ENCODE assay signal across 23 cellular contexts in genomic region chr12:112375105-112375504, GRCh38. TPM values are rescaled to one million over a fixed set of nuclear protein-coding genes. Genes with fewer than 3 reads are reported as not detected.
A peak's percentile ranks its signal among the peaks of the same experiment; 100 is the strongest.
DNase-seq lines count a peak whose midpoint lies in the region; TF ChIP-seq lines count a peak whose summit lies in the region.
"Had no signal": no experiment of that assay in that cellular context is flagged by ENCODE, and none has a peak within 500 bp of the region (broad histone marks: within the 10 kb centered on the region; RNA-seq: fewer than 3 reads in every experiment).

No MANE protein-coding gene starts in this region.

- H3K27ac ChIP-seq in OCI-LY7 (ENCODE audit: low read depth, low read length, poor library complexity, severe bottlenecking) = no peak overlapping the region
- no peak overlapping the region for H3K27ac ChIP-seq in CD4-positive, alpha-beta memory T cell (ENCODE audit: low read depth, low read length)
- H3K27ac ChIP-seq: BLaER1 treated with 17β-estradiol and CSF1 and Interleukin-3, amounts not matched to agents 10 nM and 100 nM; hepatocyte; thoracic aorta had no signal

- H3K36me3 ChIP-seq in OCI-LY7 (ENCODE audit: insufficient read depth, low read length) = no peaks in the 10 kb centered on the region; the same call in 1 of the 2 replicates
- H3K36me3 ChIP-seq in CD4-positive, alpha-beta memory T cell (ENCODE audit: insufficient read depth, low read length) = no peaks in the 10 kb centered on the region
- H3K36me3 ChIP-seq: thoracic aorta had no signal

- peak overlapping the region; percentile 28 for H3K27ac Mint-ChIP-seq in osteocyte (ENCODE audit: unreplicated experiment)
- H3K27ac Mint-ChIP-seq in activated naive CD4-positive, alpha-beta T cell treated with anti-CD3 and anti-CD28 coated beads, Interleukin-2, amount 10 ng/mL, durations not matched to agents 7 days and 5 days = no peak overlapping the region
- peak overlapping the region in 1 of 7 donors; percentile 19 for H3K27ac Mint-ChIP-seq in CD4-positive, alpha-beta memory T cell
- H3K27ac Mint-ChIP-seq: activated CD8-positive, alpha-beta T cell treated with anti-CD3 and anti-CD28 coated beads, Interleukin-2, amount 10 ng/mL, durations not matched to agents 7 days and 5 days; activated T-cell treated with anti-CD3 and anti-CD28 coated beads, Interleukin-2, amount 50 U/mL, for 24 hours; stimulated activated naive B cell treated with anti-CD40 and anti-IgM and Interleukin-4, amounts not matched to agents 10 μg/mL and 1 μg/mL and 100 μg/mL, for 72 hours had no signal

- no peaks in the 10 kb centered on the region for H3K27me3 ChIP-seq in CD4-positive, alpha-beta memory T cell (ENCODE audit: insufficient read depth, low read length)
- H3K27me3 ChIP-seq: BLaER1 treated with 17β-estradiol and CSF1 and Interleukin-3, amounts not matched to agents 10 nM and 100 nM; hepatocyte had no signal

- CTCF ChIA-PET in OCI-LY7 (lab: Charles Lee; ENCODE audit: unreplicated experiment) = interaction anchor here (0.6 kb wide), 1 partner anchor 886 kb away, joined by 3 read pairs; no protein-coding TSS in a partner anchor
- CTCF ChIA-PET in activated naive CD4-positive, alpha-beta T cell treated with anti-CD3 and anti-CD28 coated beads, Interleukin-2, amount 10 ng/mL, durations not matched to agents 7 days and 5 days (lab: Charles Lee) = no interaction called here
- CTCF ChIA-PET in CD4-positive, alpha-beta memory T cell (lab: Charles Lee; ENCODE audit: partially characterized antibody) = interaction anchor here (0.6 to 1.9 kb wide), 2 partner anchors 177 to 989 kb away, joined by 3 to 4 read pairs; no protein-coding TSS in a partner anchor

- intact Hi-C loops in OCI-LY7 (cut with micrococcal nuclease; ENCODE audit: unreplicated experiment) = no loop called here
- intact Hi-C loops in CD4-positive, alpha-beta memory T cell (cut with micrococcal nuclease) = no loop called here

- peaks cover 5% of the 10 kb centered on the region for H3K4me1 ChIP-seq in OCI-LY7 (ENCODE audit: insufficient read depth, low read length, poor library complexity, severe bottlenecking)
- H3K4me1 ChIP-seq in CD4-positive, alpha-beta memory T cell (ENCODE audit: insufficient read depth, low read length) = no peaks in the 10 kb centered on the region

- H3K27me3 Mint-ChIP-seq in osteocyte (ENCODE audit: unreplicated experiment) = no peaks in the 10 kb centered on the region
- H3K27me3 Mint-ChIP-seq in activated naive CD4-positive, alpha-beta T cell treated with anti-CD3 and anti-CD28 coated beads, Interleukin-2, amount 10 ng/mL, durations not matched to agents 7 days and 5 days = no peaks in the 10 kb centered on the region
- no peaks in the 10 kb centered on the region for H3K27me3 Mint-ChIP-seq in CD4-positive, alpha-beta memory T cell
- H3K27me3 Mint-ChIP-seq: activated T-cell treated with anti-CD3 and anti-CD28 coated beads, Interleukin-2, amount 50 U/mL, for 24 hours; stimulated activated naive B cell treated with anti-CD40 and anti-IgM and Interleukin-4, amounts not matched to agents 10 μg/mL and 1 μg/mL and 100 μg/mL, for 72 hours had no signal

- no peak for TF ChIP-seq CTCF in OCI-LY7 (conservative IDR thresholded peaks at IDR 0.05; ENCODE audit: low read length)
- TF ChIP-seq CTCF in osteocyte (IDR thresholded peaks at IDR 0.05) = no peak

- H3K9me3 ChIP-seq in OCI-LY7 (ENCODE audit: low read length) = no peaks in the 10 kb centered on the region
- H3K9me3 ChIP-seq in CD4-positive, alpha-beta memory T cell (ENCODE audit: control insufficient read depth in 1 of 2, low read length in 2 of 2) = no peaks in the 10 kb centered on the region
- H3K9me3 ChIP-seq: mucosa of descending colon, thoracic aorta had no signal

- POLR2A ChIA-PET in OCI-LY7 (lab: Charles Lee) = interaction anchor here (0.7 kb wide), 1 partner anchor 100 kb away, joined by 3 read pairs; no protein-coding TSS in a partner anchor
- POLR2A ChIA-PET in CD4-positive, alpha-beta memory T cell (lab: Charles Lee; ENCODE audit: partially characterized antibody) = no interaction called here

- H3K4me3 Mint-ChIP-seq in osteocyte (ENCODE audit: unreplicated experiment) = no peak overlapping the region
- H3K4me3 Mint-ChIP-seq in activated naive CD4-positive, alpha-beta T cell treated with anti-CD3 and anti-CD28 coated beads, Interleukin-2, amount 10 ng/mL, durations not matched to agents 7 days and 5 days = no peak overlapping the region
- no peak overlapping the region for H3K4me3 Mint-ChIP-seq in CD4-positive, alpha-beta memory T cell
- H3K4me3 Mint-ChIP-seq: activated CD8-positive, alpha-beta T cell treated with anti-CD3 and anti-CD28 coated beads, Interleukin-2, amount 10 ng/mL, durations not matched to agents 7 days and 5 days; activated T-cell treated with anti-CD3 and anti-CD28 coated beads, Interleukin-2, amount 50 U/mL, for 24 hours; neural crest cell; stimulated activated naive B cell treated with anti-CD40 and anti-IgM and Interleukin-4, amounts not matched to agents 10 μg/mL and 1 μg/mL and 100 μg/mL, for 72 hours had no signal

- no peak overlapping the region for H3K4me2 ChIP-seq in OCI-LY7 (ENCODE audit: low read length)
- H3K4me2 ChIP-seq: BLaER1 treated with 17β-estradiol and CSF1 and Interleukin-3, amounts not matched to agents 10 nM and 100 nM; hepatocyte had no signal

- DNase-seq in NCI-H345 (lab: John Stamatoyannopoulos, UW) (peak; percentile 51), NCI-H345 treated with DMSO at 0.1 percent for 48 hours (lab: John Stamatoyannopoulos, UW; ENCODE audit: unreplicated experiment) (no peak), OCI-LY7 (ENCODE audit: low spot score) (no peak), osteocyte (ENCODE audit: extremely low spot score, unreplicated experiment) (no peak)
- DNase-seq in activated naive CD4-positive, alpha-beta T cell treated with anti-CD3 and anti-CD28 coated beads, Interleukin-2, amount 10 ng/mL, durations not matched to agents 7 days and 5 days = no peak
- no peak for DNase-seq in CD4-positive, alpha-beta memory T cell
- DNase-seq: ACHN; activated CD4-positive, CD25-positive, alpha-beta regulatory T cell treated with anti-CD3 and anti-CD28 coated beads, Interleukin-2, amount 50 U/mL, for 72 hours; activated CD8-positive, alpha-beta T cell treated with anti-CD3 and anti-CD28 coated beads, Interleukin-2, amount 10 ng/mL, durations not matched to agents 7 days and 5 days; activated naive CD4-positive, alpha-beta T cell treated with Interleukin-2 at 50 U/mL for 16 hours; activated T-cell treated with anti-CD3 and anti-CD28 coated beads, Interleukin-2, amount 50 U/mL, for 24 hours; amygdala; dermis blood vessel endothelial cell; foreskin fibroblast; mucosa of descending colon; NCI-H1436; NCI-H2227 treated with DMSO at 0.1 percent for 48 hours; stimulated activated naive B cell treated with anti-CD40 and anti-IgM and Interleukin-4, amounts not matched to agents 10 μg/mL and 1 μg/mL and 100 μg/mL, for 72 hours; SW 1271 had no signal

- BruUV-seq in OCI-LY7 (replicated peaks; lab: Mats Ljungman, UMichigan) = TSS peak; percentile 3

- H3K4me3 ChIP-seq in OCI-LY7 (ENCODE audit: low read depth, low read length, poor library complexity, severe bottlenecking) = no peak overlapping the region
- no peak overlapping the region for H3K4me3 ChIP-seq in CD4-positive, alpha-beta memory T cell (ENCODE audit: low read length in 2 of 2)
- H3K4me3 ChIP-seq: BLaER1 treated with 17β-estradiol and CSF1 and Interleukin-3, amounts not matched to agents 10 nM and 100 nM; hepatocyte; mucosa of descending colon; thoracic aorta had no signal

- peaks cover 4% of the 10 kb centered on the region for H3K9me3 Mint-ChIP-seq in osteocyte (ENCODE audit: unreplicated experiment)
- no peaks in the 10 kb centered on the region for H3K9me3 Mint-ChIP-seq in activated naive CD4-positive, alpha-beta T cell treated with anti-CD3 and anti-CD28 coated beads, Interleukin-2, amount 10 ng/mL, durations not matched to agents 7 days and 5 days
- H3K9me3 Mint-ChIP-seq in CD4-positive, alpha-beta memory T cell = no peaks in the 10 kb centered on the region
- H3K9me3 Mint-ChIP-seq: activated T-cell treated with anti-CD3 and anti-CD28 coated beads, Interleukin-2, amount 50 U/mL, for 24 hours; stimulated activated naive B cell treated with anti-CD40 and anti-IgM and Interleukin-4, amounts not matched to agents 10 μg/mL and 1 μg/mL and 100 μg/mL, for 72 hours had no signal

- no peaks in the 10 kb centered on the region; the same call in 1 of the 2 replicates for H4K20me1 ChIP-seq in OCI-LY7 (ENCODE audit: insufficient read depth, low read length)

- H3K79me2 ChIP-seq in OCI-LY7 (ENCODE audit: insufficient read depth, low read depth, low read length) = peaks cover 59% of the 10 kb centered on the region

- no peaks in the 10 kb centered on the region for H3K9me2 ChIP-seq in OCI-LY7 (ENCODE audit: insufficient read depth, low read length)

- H3K36me3 Mint-ChIP-seq in osteocyte (ENCODE audit: unreplicated experiment) = peaks cover 3% of the 10 kb centered on the region
- H3K36me3 Mint-ChIP-seq in activated naive CD4-positive, alpha-beta T cell treated with anti-CD3 and anti-CD28 coated beads, Interleukin-2, amount 10 ng/mL, durations not matched to agents 7 days and 5 days = no peaks in the 10 kb centered on the region
- peaks cover 0 to 4% of the 10 kb centered on the region in 2 donors for H3K36me3 Mint-ChIP-seq in CD4-positive, alpha-beta memory T cell

- peaks cover 30% of the 10 kb centered on the region for H3K4me1 Mint-ChIP-seq in osteocyte (ENCODE audit: unreplicated experiment)
- H3K4me1 Mint-ChIP-seq in activated naive CD4-positive, alpha-beta T cell treated with anti-CD3 and anti-CD28 coated beads, Interleukin-2, amount 10 ng/mL, durations not matched to agents 7 days and 5 days = peaks cover 6% of the 10 kb centered on the region
- peaks cover 13 to 30% (median 16%) of the 10 kb centered on the region in 4 donors for H3K4me1 Mint-ChIP-seq in CD4-positive, alpha-beta memory T cell

- no peak overlapping the region for H2AFZ ChIP-seq in OCI-LY7 (ENCODE audit: low read length)
- H2AFZ ChIP-seq: hepatocyte had no signal

RNA-seq across cellular contexts. Expression of gene HECTD4, which starts 7.1 kb away (rescaled TPM):
- 18.1 and 34.5 TPM in 2 replicates for total RNA-seq in OCI-LY7 (2014; rRNA removed; shearing (Covaris generic))
- total RNA-seq in OCI-LY7 (2022) (62.4 and 67.7 TPM in 2 replicates), osteocyte (62.6 and 63.3 TPM in 2 replicates)
- 10 to 100 TPM; 51.8 to 61.3 TPM for total RNA-seq in CD4-positive, alpha-beta memory T cell
- polyA plus RNA-seq in CD4-positive, alpha-beta memory T cell = 1 to 10 TPM in 1 of 2 donors, under 1 TPM in 1; 0.75 to 6.7 TPM

RNA-seq across cellular contexts. Expression of gene RPL6, which starts 34.3 kb away (rescaled TPM):
- 1,415 and 1,436 TPM in 2 replicates for total RNA-seq in OCI-LY7 (2014; rRNA removed; shearing (Covaris generic))
- 1,876 and 1,917 TPM in 2 replicates for total RNA-seq in OCI-LY7 (2022)
- total RNA-seq in osteocyte = 1,250 and 1,279 TPM in 2 replicates
- 1,000 to 10,000 TPM; 1,625 to 1,665 TPM for total RNA-seq in CD4-positive, alpha-beta memory T cell
- polyA plus RNA-seq in CD4-positive, alpha-beta memory T cell = 100 to 1,000 TPM; 361 to 726 TPM

RNA-seq across cellular contexts. Expression of gene PTPN11, which starts 43.6 kb away (rescaled TPM):
- total RNA-seq in OCI-LY7 (2014; rRNA removed; shearing (Covaris generic)) = 56.2 and 61.0 TPM in 2 replicates
- 113 and 123 TPM in 2 replicates for total RNA-seq in OCI-LY7 (2022)
- total RNA-seq in osteocyte = 102 and 107 TPM in 2 replicates
- 10 to 100 TPM; 45.3 to 47.7 TPM for total RNA-seq in CD4-positive, alpha-beta memory T cell
- 10 to 100 TPM; 57.1 to 72.2 TPM for polyA plus RNA-seq in CD4-positive, alpha-beta memory T cell
